Comparison of ENCODE assay signal across 9 cellular contexts in genomic region chr3:196620228-196620627, GRCh38. TPM values are rescaled to one million over a fixed set of nuclear protein-coding genes. Genes with fewer than 3 reads are reported as not detected.
DNase-seq lines count a peak whose midpoint lies in the region; ATAC-seq, FAIRE-seq and TF ChIP-seq lines count a peak whose summit lies in the region.
"Had no signal": no experiment of that assay in that cellular context is flagged by ENCODE, and none has a peak within 500 bp of the region (broad histone marks: within the 10 kb centered on the region; RNA-seq: fewer than 3 reads in every experiment).

No MANE protein-coding gene starts in this region.

- no peaks in the 10 kb centered on the region for H3K27me3 ChIP-seq in fibroblast of lung (ENCODE audit: control insufficient read depth, insufficient read depth, low read length)

- H4K20me1 ChIP-seq in fibroblast of lung (ENCODE audit: control insufficient read depth, extremely low read depth, insufficient read depth, low read length), result no peaks in the 10 kb centered on the region

- no peaks in the 10 kb centered on the region for H3K36me3 Mint-ChIP-seq in stimulated activated effector memory CD8-positive, alpha-beta T cell treated with anti-CD3 and anti-CD28 coated beads, Interleukin-12 subunit alpha, Interleukin-12 subunit beta, amount 100 ng/mL, for 72 hours

- peaks cover 28% of the 10 kb centered on the region for H3K4me1 Mint-ChIP-seq in stimulated activated effector memory CD8-positive, alpha-beta T cell treated with anti-CD3 and anti-CD28 coated beads, Interleukin-12 subunit alpha, Interleukin-12 subunit beta, amount 100 ng/mL, for 72 hours

- DNase-seq in NCI-H748 (lab: John Stamatoyannopoulos, UW; ENCODE audit: unreplicated experiment), result peak; percentile 23
- DNase-seq in NCI-H748 treated with DMSO at 0.1 percent for 48 hours (lab: John Stamatoyannopoulos, UW), result no peak
- peak; percentile 58 for DNase-seq in NCI-H82 treated with DMSO at 0.1 percent for 48 hours (lab: John Stamatoyannopoulos, UW; ENCODE audit: unreplicated experiment)
- peak; percentile 14 to 56 for DNase-seq in fibroblast of lung (ENCODE audit: low read depth in 2 of 2)
- peak; percentile 31 to 70 for DNase-seq in stimulated activated effector memory CD8-positive, alpha-beta T cell treated with anti-CD3 and anti-CD28 coated beads, Interleukin-12 subunit alpha, Interleukin-12 subunit beta, amount 100 ng/mL, for 72 hours (ENCODE audit: low spot score in 2 of 2)
- no peak for DNase-seq in GM19239 (ENCODE audit: insufficient read length, low spot score)
- DNase-seq in H4 (ENCODE audit: low spot score), result no peak

- no peaks in the 10 kb centered on the region for H3K9me3 ChIP-seq in fibroblast of lung (ENCODE audit: control insufficient read depth, insufficient read depth, low read depth, low read length)
- H3K9me3 ChIP-seq: A549 had no signal

- no peaks in the 10 kb centered on the region for H3K36me3 ChIP-seq in fibroblast of lung (ENCODE audit: control insufficient read depth, insufficient read depth, low read length)

- peak overlapping the region; percentile 63 for H3K4me3 Mint-ChIP-seq in stimulated activated effector memory CD8-positive, alpha-beta T cell treated with anti-CD3 and anti-CD28 coated beads, Interleukin-12 subunit alpha, Interleukin-12 subunit beta, amount 100 ng/mL, for 72 hours

- H3K27ac ChIP-seq in fibroblast of lung (ENCODE audit: insufficient read depth, low read length), result no peak overlapping the region
- H3K27ac ChIP-seq: A549 had no signal

- no peak overlapping the region for H3K4me2 ChIP-seq in fibroblast of lung (ENCODE audit: extremely low read depth, insufficient read depth, low read length)
- H3K4me2 ChIP-seq: A549 had no signal

- peak overlapping the region; percentile 74 for H3K27ac Mint-ChIP-seq in stimulated activated effector memory CD8-positive, alpha-beta T cell treated with anti-CD3 and anti-CD28 coated beads, Interleukin-12 subunit alpha, Interleukin-12 subunit beta, amount 100 ng/mL, for 72 hours

- no peak for FAIRE-seq in GM19239 (lab: Jason Lieb, UNC)
- FAIRE-seq: A549 had no signal

- TF ChIP-seq CTCF in fibroblast of lung (conservative IDR thresholded peaks at IDR 0.05 in 1 of 2, IDR thresholded peaks at IDR 0.05 in 1 of 2; ENCODE audit: low read depth in 1 of 2, low read length in 2 of 2), result no peak

- no peaks in the 10 kb centered on the region for H3K4me1 ChIP-seq in fibroblast of lung (ENCODE audit: control insufficient read depth, extremely low read depth, insufficient read depth, low read length)
- H3K4me1 ChIP-seq: A549 had no signal

- no peak overlapping the region for H2AFZ ChIP-seq in fibroblast of lung (ENCODE audit: low read length)

- no peaks in the 10 kb centered on the region for H3K79me2 ChIP-seq in fibroblast of lung (ENCODE audit: control insufficient read depth, insufficient read depth, low read length)

- H3K4me3 ChIP-seq in fibroblast of lung (replicated peaks in 1 of 4; ENCODE audit: control extremely low read depth in 1 of 4, insufficient read depth in 1 of 4, low read depth in 3 of 4, low read length in 4 of 4), result no peak overlapping the region
- H3K4me3 ChIP-seq: A549 had no signal

- no peak overlapping the region for H3K9ac ChIP-seq in fibroblast of lung (ENCODE audit: insufficient read depth, low read length)

- ATAC-seq in stimulated activated effector memory CD8-positive, alpha-beta T cell treated with anti-CD3 and anti-CD28 coated beads, Interleukin-12 subunit alpha, Interleukin-12 subunit beta, amount 100 ng/mL, for 72 hours, result peak; percentile 92
- ATAC-seq in HG03439 (IDR thresholded peaks at IDR 0.05; ENCODE audit: unreplicated experiment), result no peak
- ATAC-seq: A549 had no signal

- no peaks in the 10 kb centered on the region for H3K9me3 Mint-ChIP-seq in stimulated activated effector memory CD8-positive, alpha-beta T cell treated with anti-CD3 and anti-CD28 coated beads, Interleukin-12 subunit alpha, Interleukin-12 subunit beta, amount 100 ng/mL, for 72 hours

RNA-seq across cellular contexts. Expression of gene NRROS, which starts 19.3 kb away (rescaled TPM):
- under 0.01 and 0.33 TPM in 2 replicates for total RNA-seq in fibroblast of lung
- polyA plus RNA-seq in fibroblast of lung, result 0.08 and 0.43 TPM in 2 replicates
- 0.17 and 0.83 TPM in 2 replicates for polyA plus RNA-seq in fibroblast of lung (2012)
- 0.12 and 1.3 TPM in 2 replicates for polyA minus RNA-seq in fibroblast of lung (ENCODE audit: low replicate concordance)
- 0.02 TPM in 1 of 2 replicates, not detected in the other for total RNA-seq in H4 (2014; rRNA removed; shearing (Covaris generic))
- polyA plus RNA-seq: A549 had no signal

RNA-seq across cellular contexts. Expression of gene FBXO45, which starts 51.8 kb away (rescaled TPM):
- total RNA-seq in fibroblast of lung, result 6.9 and 8.2 TPM in 2 replicates
- polyA plus RNA-seq in fibroblast of lung, result 10.6 and 11.7 TPM in 2 replicates
- polyA plus RNA-seq in fibroblast of lung (2012), result 7.1 and 8.2 TPM in 2 replicates
- polyA minus RNA-seq in fibroblast of lung (ENCODE audit: low replicate concordance), result 0.59 and 3.9 TPM in 2 replicates
- 18.0 and 19.2 TPM in 2 replicates for total RNA-seq in H4 (2014; rRNA removed; shearing (Covaris generic))

RNA-seq across cellular contexts. Expression of gene WDR53, which starts 51.9 kb away (rescaled TPM):
- total RNA-seq in fibroblast of lung, result 8.3 and 9.0 TPM in 2 replicates
- polyA plus RNA-seq in fibroblast of lung, result 8.3 and 9.8 TPM in 2 replicates
- polyA plus RNA-seq in fibroblast of lung (2012), result 7.3 and 8.2 TPM in 2 replicates
- polyA minus RNA-seq in fibroblast of lung (ENCODE audit: low replicate concordance), result 4.0 and 8.0 TPM in 2 replicates
- 12.4 and 24.1 TPM in 2 replicates for total RNA-seq in H4 (2014; rRNA removed; shearing (Covaris generic))

Comparison
In these comparisons a context has a peak if more than half of its experiments do, and no peak if none do; other contexts are left out.
1. DNase-seq: peak in NCI-H748 (single experiment), NCI-H82 treated with DMSO at 0.1 percent for 48 hours (single experiment), fibroblast of lung (2 of 2) and stimulated activated effector memory CD8-positive, alpha-beta T cell treated with anti-CD3 and anti-CD28 coated beads, Interleukin-12 subunit alpha, Interleukin-12 subunit beta, amount 100 ng/mL, for 72 hours (2 of 2); none in NCI-H748 treated with DMSO at 0.1 percent for 48 hours (single experiment), GM19239 (single experiment) and H4 (single experiment).